Comparison of ENCODE assay signal across 30 cellular contexts in genomic region chr1:59736744-59737143, GRCh38.
"Had no signal": no experiment of that assay in that cellular context is flagged by ENCODE, and none has a peak within 500 bp of the region (broad histone marks: within the 10 kb centered on the region; RNA-seq: fewer than 3 reads in every experiment).

No MANE protein-coding gene starts in this region.

- DNase-seq: activated CD4-positive, alpha-beta memory T cell treated with anti-CD3 and anti-CD28 coated beads for 36 hours; activated CD4-positive, alpha-beta T cell treated with anti-CD3 and anti-CD28 coated beads for 36 hours; activated CD4-positive, alpha-beta T cell treated with anti-CD3 and anti-CD28 coated beads, Interleukin-2, amount 10 ng/mL, durations not matched to agents 24 days and 14 days; activated CD4-positive, CD25-positive, alpha-beta regulatory T cell; activated CD4-positive, CD25-positive, alpha-beta regulatory T cell treated with anti-CD3 and anti-CD28 coated beads, Interleukin-2, amount 50 U/mL, for 72 hours; activated CD8-positive, alpha-beta memory T cell treated with anti-CD3 and anti-CD28 coated beads, Interleukin-2, amount 10 ng/mL, durations not matched to agents 7 days and 5 days; activated CD8-positive, alpha-beta memory T cell treated with anti-CD3 and anti-CD28 coated beads, Interleukin-2, amount 50 U/mL, for 4 hours; activated CD8-positive, alpha-beta T cell treated with anti-CD3 and anti-CD28 coated beads, Interleukin-2, amount 10 ng/mL, durations not matched to agents 7 days and 5 days; activated gamma-delta T cell; activated naive CD4-positive, alpha-beta T cell; activated naive CD4-positive, alpha-beta T cell treated with anti-CD3 and anti-CD28 coated beads, Interleukin-2, amount 10 ng/mL, durations not matched to agents 7 days and 5 days; activated naive CD8-positive, alpha-beta T cell treated with anti-CD3 and anti-CD28 coated beads, Interleukin-2, amount 10 ng/mL, durations not matched to agents 7 days and 5 days; activated T-cell treated with anti-CD3 and anti-CD28 coated beads, Interleukin-2, amount 50 U/mL, for 1 hour; activated T-cell treated with anti-CD3 and anti-CD28 coated beads, Interleukin-2, amount 50 U/mL, for 48 hours; central memory CD4-positive, alpha-beta T cell; cerebellar nuclear complex; colonic mucosa; effector memory CD4-positive, alpha-beta T cell; esophagus squamous epithelium; foreskin melanocyte; heart right ventricle; T-helper 1 cell; T-helper 17 cell had no signal

- H3K27me3 Mint-ChIP-seq: activated CD4-positive, alpha-beta memory T cell treated with anti-CD3 and anti-CD28 coated beads for 36 hours; activated CD4-positive, alpha-beta T cell treated with anti-CD3 and anti-CD28 coated beads for 36 hours; activated CD4-positive, alpha-beta T cell treated with anti-CD3 and anti-CD28 coated beads, Interleukin-2, amount 10 ng/mL, durations not matched to agents 24 days and 14 days; activated CD8-positive, alpha-beta memory T cell treated with anti-CD3 and anti-CD28 coated beads, Interleukin-2, amount 10 ng/mL, durations not matched to agents 7 days and 5 days; activated naive CD4-positive, alpha-beta T cell treated with anti-CD3 and anti-CD28 coated beads, Interleukin-2, amount 10 ng/mL, durations not matched to agents 7 days and 5 days; activated naive CD8-positive, alpha-beta T cell treated with anti-CD3 and anti-CD28 coated beads, Interleukin-2, amount 10 ng/mL, durations not matched to agents 7 days and 5 days; brain; T-helper 17 cell had no signal

- ATAC-seq: activated CD4-positive, alpha-beta T cell treated with anti-CD3 and anti-CD28 coated beads for 36 hours; activated CD8-positive, alpha-beta memory T cell treated with anti-CD3 and anti-CD28 coated beads, Interleukin-2, amount 10 ng/mL, durations not matched to agents 7 days and 5 days; activated CD8-positive, alpha-beta T cell treated with anti-CD3 and anti-CD28 coated beads, Interleukin-2, amount 10 ng/mL, durations not matched to agents 7 days and 5 days; activated naive CD4-positive, alpha-beta T cell treated with anti-CD3 and anti-CD28 coated beads, Interleukin-2, amount 50 U/mL, for 72 hours; gastroesophageal sphincter; heart right ventricle; T-helper 17 cell had no signal

- H3K27ac ChIP-seq: ascending aorta, breast epithelium, cardiac muscle cell, colonic mucosa, epithelial cell of prostate, esophagus squamous epithelium, gastroesophageal sphincter, heart right ventricle had no signal

- H3K4me3 Mint-ChIP-seq: activated CD4-positive, alpha-beta memory T cell treated with anti-CD3 and anti-CD28 coated beads for 36 hours; activated CD4-positive, alpha-beta T cell treated with anti-CD3 and anti-CD28 coated beads for 36 hours; activated CD4-positive, alpha-beta T cell treated with anti-CD3 and anti-CD28 coated beads, Interleukin-2, amount 10 ng/mL, durations not matched to agents 24 days and 14 days; activated CD8-positive, alpha-beta memory T cell treated with anti-CD3 and anti-CD28 coated beads, Interleukin-2, amount 10 ng/mL, durations not matched to agents 7 days and 5 days; activated CD8-positive, alpha-beta T cell treated with anti-CD3 and anti-CD28 coated beads, Interleukin-2, amount 10 ng/mL, durations not matched to agents 7 days and 5 days; activated naive CD4-positive, alpha-beta T cell treated with anti-CD3 and anti-CD28 coated beads, Interleukin-2, amount 10 ng/mL, durations not matched to agents 7 days and 5 days; activated naive CD8-positive, alpha-beta T cell treated with anti-CD3 and anti-CD28 coated beads, Interleukin-2, amount 10 ng/mL, durations not matched to agents 7 days and 5 days; brain; T-helper 17 cell had no signal

- H3K4me3 ChIP-seq: ascending aorta, breast epithelium, cardiac muscle cell, colonic mucosa, esophagus squamous epithelium, gastroesophageal sphincter, heart right ventricle had no signal

- H3K9me3 ChIP-seq: ascending aorta, breast epithelium, colonic mucosa, gastroesophageal sphincter had no signal

- H3K27me3 ChIP-seq: ascending aorta, breast epithelium, cardiac muscle cell, colonic mucosa, esophagus squamous epithelium, gastroesophageal sphincter, heart right ventricle had no signal

- H3K4me1 ChIP-seq: breast epithelium, colonic mucosa had no signal

- H3K36me3 ChIP-seq: ascending aorta, breast epithelium, cardiac muscle cell, colonic mucosa, esophagus squamous epithelium, gastroesophageal sphincter, heart right ventricle had no signal

- H3K27ac Mint-ChIP-seq: activated CD4-positive, alpha-beta memory T cell treated with anti-CD3 and anti-CD28 coated beads for 36 hours; activated CD4-positive, alpha-beta T cell treated with anti-CD3 and anti-CD28 coated beads for 36 hours; activated CD4-positive, alpha-beta T cell treated with anti-CD3 and anti-CD28 coated beads, Interleukin-2, amount 10 ng/mL, durations not matched to agents 24 days and 14 days; activated CD8-positive, alpha-beta memory T cell treated with anti-CD3 and anti-CD28 coated beads, Interleukin-2, amount 10 ng/mL, durations not matched to agents 7 days and 5 days; activated CD8-positive, alpha-beta T cell treated with anti-CD3 and anti-CD28 coated beads, Interleukin-2, amount 10 ng/mL, durations not matched to agents 7 days and 5 days; activated naive CD4-positive, alpha-beta T cell treated with anti-CD3 and anti-CD28 coated beads, Interleukin-2, amount 10 ng/mL, durations not matched to agents 7 days and 5 days; activated naive CD8-positive, alpha-beta T cell treated with anti-CD3 and anti-CD28 coated beads, Interleukin-2, amount 10 ng/mL, durations not matched to agents 7 days and 5 days; T-helper 17 cell had no signal
